14 cellular contexts compared by ENCODE assay signal in the genomic region with DNA sequence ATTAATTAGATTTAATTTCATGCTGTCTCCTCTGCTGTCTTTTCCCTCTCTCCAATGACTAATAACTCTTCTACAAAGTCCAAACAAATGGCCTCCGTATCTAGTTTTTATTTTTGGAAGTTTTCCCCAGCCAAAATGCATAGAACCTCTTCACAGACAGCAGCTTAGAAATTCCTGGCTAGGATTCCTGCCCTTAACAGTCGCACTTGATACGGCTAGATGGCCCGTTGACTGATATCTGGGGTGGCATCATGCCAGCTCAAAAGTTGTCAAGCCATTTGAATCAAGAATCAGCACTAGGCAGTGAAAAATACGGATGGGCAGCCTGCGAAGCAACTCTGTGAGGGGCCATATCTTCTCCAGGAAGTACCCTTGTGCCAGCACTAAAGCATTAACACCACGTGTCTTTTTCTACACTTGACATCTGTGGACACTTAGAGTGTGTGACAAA. TPM values are rescaled to one million over a fixed set of nuclear protein-coding genes. Genes with fewer than 3 reads are reported as not detected.
A peak's percentile ranks its signal among the peaks of the same experiment; 100 is the strongest.
DNase-seq lines count a peak whose midpoint lies in the region; ATAC-seq and TF ChIP-seq lines count a peak whose summit lies in the region.
"Had no signal": no experiment of that assay in that cellular context is flagged by ENCODE, and none has a peak within 500 bp of the region (broad histone marks: within the 10 kb centered on the region; RNA-seq: fewer than 3 reads in every experiment).

No MANE protein-coding gene starts in this region.

- H3K9me1 ChIP-seq in IMR-90 (ENCODE audit: insufficient read depth, low read length): peaks cover 12% of the 10 kb centered on the region; the same call in 1 of the 2 replicates

- H2BK20ac ChIP-seq in IMR-90 (ENCODE audit: low read depth, low read length): peak overlapping the region; percentile 62

- H3K4ac ChIP-seq in IMR-90 (ENCODE audit: low read depth, low read length) (peak overlapping the region; percentile 64), mesenchymal stem cell (ENCODE audit: low read depth in 1 of 2, low read length in 2 of 2) (no peak overlapping the region)

- peak overlapping the region; percentile 71 for H3K27ac ChIP-seq in IMR-90 (ENCODE audit: insufficient read depth, low read length)
- no peak overlapping the region for H3K27ac ChIP-seq in body of pancreas
- H3K27ac ChIP-seq in mesenchymal stem cell (ENCODE audit: low read length, poor library complexity, severe bottlenecking): no peak overlapping the region
- H3K27ac ChIP-seq: PC-9 had no signal

- no peak overlapping the region for H3K27ac Mint-ChIP-seq in endothelial cell (ENCODE audit: unreplicated experiment)

- intact Hi-C loops in IMR-90 (cut with micrococcal nuclease): no loop called here
- intact Hi-C loops in body of pancreas (cut with DNase I): no loop called here

- peak overlapping the region; percentile 29 for H2AK9ac ChIP-seq in IMR-90 (replicated peaks; ENCODE audit: low read depth, low read length, poor library complexity)

- H3K79me1 ChIP-seq in IMR-90 (ENCODE audit: low read depth in 1 of 2, low read length in 2 of 2): no peaks in the 10 kb centered on the region
- H3K79me1 ChIP-seq in mesenchymal stem cell (replicated peaks; ENCODE audit: low read length, poor library complexity, severe bottlenecking): no peaks in the 10 kb centered on the region

- H3K4me1 ChIP-seq in IMR-90 (ENCODE audit: control insufficient read depth, insufficient read depth, low read length) (peaks cover 18% of the 10 kb centered on the region), body of pancreas (peaks cover 20% of the 10 kb centered on the region), mesenchymal stem cell (ENCODE audit: control insufficient read depth, insufficient read depth, low read depth, low read length) (peaks cover 2% of the 10 kb centered on the region)

- H2BK5ac ChIP-seq in IMR-90 (ENCODE audit: low read depth, low read length, poor library complexity, severe bottlenecking) (no peak overlapping the region), mesenchymal stem cell (ENCODE audit: low read depth, low read length, poor library complexity, severe bottlenecking) (no peak overlapping the region)

- DNase-seq in A172 (ENCODE audit: low spot score) (peak; percentile 33), IMR-90 (peak; percentile 29), body of pancreas (peak; percentile 9 to 37 (median 22)), mesenchymal stem cell (peak; percentile 24), mesenteric fat pad (ENCODE audit: low spot score) (no peak), endothelial cell (ENCODE audit: low spot score) (no peak), NCI-H82 treated with DMSO at 0.1 percent for 48 hours (lab: John Stamatoyannopoulos, UW; ENCODE audit: unreplicated experiment) (no peak)
- DNase-seq: midbrain; NCI-H1930; PC-9; stimulated activated CD4-positive, alpha-beta T cell treated with anti-CD3 and anti-CD28 coated beads, Interleukin-2, amount 100 ng/mL, for 24 hours; T-cell had no signal

- H2BK15ac ChIP-seq in IMR-90 (ENCODE audit: low read depth, low read length) (peak overlapping the region; percentile 40; the same call in 1 of the 3 replicates), mesenchymal stem cell (ENCODE audit: low read depth, poor library complexity, severe bottlenecking) (no peak overlapping the region)

- no TSS peak for BruUV-seq in IMR-90 (replicated peaks; lab: Mats Ljungman, UMichigan)

- no peaks in the 10 kb centered on the region for H3K27me3 ChIP-seq in IMR-90 (ENCODE audit: control insufficient read depth, insufficient read depth, low read length)
- no peaks in the 10 kb centered on the region for H3K27me3 ChIP-seq in body of pancreas
- H3K27me3 ChIP-seq in mesenchymal stem cell (ENCODE audit: control insufficient read depth in 1 of 2, insufficient read depth in 1 of 2, low read length in 2 of 2): no peaks in the 10 kb centered on the region

- H4K8ac ChIP-seq in IMR-90 (ENCODE audit: low read depth in 2 of 2, low read length in 2 of 2): peak overlapping the region; percentile 65 to 67; a peak in 3 of 4 replicates
- H4K8ac ChIP-seq in mesenchymal stem cell (ENCODE audit: low read length): no peak overlapping the region

- H3K4me2 ChIP-seq in IMR-90 (ENCODE audit: low read depth, low read length): peak overlapping the region; percentile 75
- no peak overlapping the region for H3K4me2 ChIP-seq in mesenchymal stem cell (ENCODE audit: low read length, poor library complexity, severe bottlenecking)
- H3K4me2 ChIP-seq: PC-9 had no signal

- H3K27me3 Mint-ChIP-seq in endothelial cell (ENCODE audit: unreplicated experiment): no peaks in the 10 kb centered on the region

- dilution Hi-C loops in IMR-90 (cut with HindIII; ENCODE audit: low sequenced_read_pairs, unreplicated experiment): no loop called here

- TF ChIP-seq RAD21 in IMR-90 (IDR thresholded peaks at IDR 0.05; ENCODE audit: low read length): no peak

- H2BK120ac ChIP-seq in IMR-90 (ENCODE audit: low read depth, low read length): peak overlapping the region; percentile 69
- no peak overlapping the region for H2BK120ac ChIP-seq in mesenchymal stem cell (ENCODE audit: low read depth, low read length)

- H2AK5ac ChIP-seq in IMR-90 (ENCODE audit: low read depth, low read length) (peak overlapping the region; percentile 71), mesenchymal stem cell (ENCODE audit: low read length, severe bottlenecking) (no peak overlapping the region)

- no peaks in the 10 kb centered on the region for H4K20me1 ChIP-seq in IMR-90 (ENCODE audit: insufficient read depth, low read length)

- POLR2A ChIA-PET in IMR-90 (lab: Charles Lee; ENCODE audit: unreplicated experiment): no interaction called here

- CTCF ChIA-PET in IMR-90 (lab: Yijun Ruan, JAX): no interaction called here

- H3K36me3 ChIP-seq in IMR-90 (ENCODE audit: control insufficient read depth, insufficient read depth, low read length): no peaks in the 10 kb centered on the region
- H3K36me3 ChIP-seq in body of pancreas (replicated peaks in 1 of 2; ENCODE audit: insufficient read depth in 1 of 2, low read depth in 2 of 2): no peaks in the 10 kb centered on the region
- no peaks in the 10 kb centered on the region for H3K36me3 ChIP-seq in mesenchymal stem cell (ENCODE audit: control insufficient read depth in 1 of 2, insufficient read depth in 2 of 2, low read depth in 1 of 2, low read length in 2 of 2)

- H3K14ac ChIP-seq in IMR-90 (replicated peaks; ENCODE audit: low read depth, low read length): peak overlapping the region; percentile 49
- H3K14ac ChIP-seq in mesenchymal stem cell (ENCODE audit: low read length in 2 of 2): no peak overlapping the region

- H2AFZ ChIP-seq in IMR-90 (replicated peaks; ENCODE audit: low read length, poor library complexity) (peak overlapping the region; percentile 45), mesenchymal stem cell (ENCODE audit: low read depth, low read length) (no peak overlapping the region)
- H2AFZ ChIP-seq: PC-9 had no signal

- ATAC-seq in IMR-90 (ENCODE audit: low read depth) (peak; percentile 38), body of pancreas (no peak), GM21381 (IDR thresholded peaks at IDR 0.05; ENCODE audit: unreplicated experiment) (no peak)
- ATAC-seq: HepG2, T-cell had no signal

- H2BK12ac ChIP-seq in mesenchymal stem cell (ENCODE audit: low read length in 2 of 2): no peak overlapping the region

- no peaks in the 10 kb centered on the region for H3K36me3 Mint-ChIP-seq in endothelial cell (ENCODE audit: low read depth, unreplicated experiment)
- H3K36me3 Mint-ChIP-seq: T-cell had no signal

- WGBS in IMR-90 (ENCODE audit: extremely low coverage in 2 of 2, insufficient read length in 1 of 2), 2 experiments: 28% methylated on average over 3 of the region's 7 CpGs; no CpG with 5 or more reads in 1 of the 2 experiments
- 3 to 13% methylated on average over 7 of the region's 7 CpGs for WGBS in body of pancreas, 2 donors
- WGBS in mesenchymal stem cell: 61% methylated on average over 6 of the region's 7 CpGs

- peak overlapping the region; percentile 93 for H3K18ac ChIP-seq in IMR-90 (ENCODE audit: low read depth, low read length)
- no peak overlapping the region for H3K18ac ChIP-seq in mesenchymal stem cell (ENCODE audit: low read depth in 1 of 2, low read length in 2 of 2)

- TF ChIP-seq POLR2A in IMR-90 (IDR thresholded peaks at IDR 0.05; ENCODE audit: low read depth, low read length): no peak
- no peak for TF ChIP-seq POLR2A in body of pancreas (IDR thresholded peaks at IDR 0.05)

- in situ Hi-C loops in IMR-90 (cut with MboI; ENCODE audit: low sequenced_read_pairs): no loop called here

- H4K91ac ChIP-seq in IMR-90 (ENCODE audit: insufficient read depth, low read depth, low read length): peak overlapping the region; percentile 53; the same call in 1 of the 2 replicates
- no peak overlapping the region for H4K91ac ChIP-seq in mesenchymal stem cell (ENCODE audit: low read length)

- TF ChIP-seq CTCF in IMR-90 (conservative IDR thresholded peaks at IDR 0.05; ENCODE audit: low read depth, low read length): no peak
- no peak for TF ChIP-seq CTCF in body of pancreas (IDR thresholded peaks at IDR 0.05)
- TF ChIP-seq CTCF in endothelial cell (IDR thresholded peaks at IDR 0.05; ENCODE audit: unreplicated experiment): no peak

- H3K9ac ChIP-seq in IMR-90 (ENCODE audit: low read depth, low read length) (no peak overlapping the region), mesenchymal stem cell (ENCODE audit: low read length) (peak overlapping the region; percentile 5)

- H3K9me3 ChIP-seq in IMR-90 (ENCODE audit: control insufficient read depth, insufficient read depth, low read length): no peaks in the 10 kb centered on the region
- no peaks in the 10 kb centered on the region for H3K9me3 ChIP-seq in body of pancreas
- no peaks in the 10 kb centered on the region for H3K9me3 ChIP-seq in mesenchymal stem cell (ENCODE audit: control insufficient read depth, low read length)

- no peaks in the 10 kb centered on the region for H3K9me3 Mint-ChIP-seq in endothelial cell (ENCODE audit: unreplicated experiment)
- H3K9me3 Mint-ChIP-seq: T-cell had no signal

- H3K4me1 Mint-ChIP-seq in endothelial cell (ENCODE audit: unreplicated experiment): peaks cover 13% of the 10 kb centered on the region
- H3K4me1 Mint-ChIP-seq: T-cell had no signal

- H3K4me3 ChIP-seq in IMR-90 (ENCODE audit: insufficient read depth, low read depth, low read length) (no peak overlapping the region), body of pancreas (no peak overlapping the region), mesenchymal stem cell (ENCODE audit: insufficient read depth in 1 of 2, low read depth in 1 of 2, low read length in 2 of 2) (peak overlapping the region in 1 of 2 experiments; percentile 4)
- H3K4me3 ChIP-seq: PC-9 had no signal

- H3K56ac ChIP-seq in IMR-90 (ENCODE audit: extremely low read depth, insufficient read depth, low read length): no peak overlapping the region

- H4K5ac ChIP-seq in IMR-90 (ENCODE audit: low read depth, low read length): peak overlapping the region; percentile 88

- H3K4me3 Mint-ChIP-seq in endothelial cell (ENCODE audit: unreplicated experiment): no peak overlapping the region
- H3K4me3 Mint-ChIP-seq: T-cell had no signal

- H3K23ac ChIP-seq in IMR-90 (ENCODE audit: low read depth, low read length): peak overlapping the region; percentile 21; the same call in 1 of the 2 replicates
- H3K23ac ChIP-seq in mesenchymal stem cell (ENCODE audit: low read length in 2 of 2): no peak overlapping the region

RNA-seq across cellular contexts. Expression of gene KRR1, which starts 39.0 kb away (rescaled TPM):
- total RNA-seq in A172 (2014; rRNA removed; shearing (Covaris generic)): 56.5 and 64.7 TPM in 2 replicates
- total RNA-seq in IMR-90 (2012; rRNA removed) (31.4 and 40.0 TPM in 2 replicates), body of pancreas (10 to 100 TPM in 1 of 2 donors, 1 to 10 TPM in 1; 9.3 to 33.9 TPM), mesenteric fat pad (39.8 TPM), endothelial cell (ENCODE audit: unreplicated experiment) (53.2 TPM)
- 16.1 and 18.3 TPM in 2 replicates for polyA plus RNA-seq in IMR-90 (2012; rRNA removed)
- 0.74 and 1.2 TPM in 2 replicates for polyA plus RNA-seq in IMR-90 (2012; cell fraction: cytosol; rRNA removed)
- 0.94 and 13.1 TPM in 2 replicates for polyA plus RNA-seq in IMR-90 (2012; cell fraction: nucleus; rRNA removed; ENCODE audit: low replicate concordance)
- polyA plus RNA-seq in mesenchymal stem cell (2013, experiment 1 of 2): 57.8 TPM
- 61.2 TPM for polyA plus RNA-seq in mesenchymal stem cell (2013, experiment 2 of 2)

Comparison
In these comparisons a context has a peak if more than half of its experiments do, and no peak if none do; other contexts are left out.
1. DNase-seq: peak in A172 (single experiment), IMR-90 (single experiment), body of pancreas (4 of 4) and mesenchymal stem cell (single experiment); none in mesenteric fat pad (single experiment), endothelial cell (single experiment) and NCI-H82 treated with DMSO at 0.1 percent for 48 hours (single experiment).